Comparison of ENCODE assay signal across 17 cellular contexts in genomic region chr12:27967551-27968054, GRCh38. TPM values are rescaled to one million over a fixed set of nuclear protein-coding genes. Genes with fewer than 3 reads are reported as not detected.
DNase-seq lines count a peak whose midpoint lies in the region; ATAC-seq, FAIRE-seq and TF ChIP-seq lines count a peak whose summit lies in the region.
"Had no signal": no experiment of that assay in that cellular context is flagged by ENCODE, and none has a peak within 500 bp of the region (broad histone marks: within the 10 kb centered on the region; RNA-seq: fewer than 3 reads in every experiment).

No MANE protein-coding gene starts in this region.

- CTCF ChIA-PET in A549 (lab: Yijun Ruan, JAX) (no interaction called here), HCT116 (lab: Charles Lee) (no interaction called here)

- H2AFZ ChIP-seq in HCT116 (ENCODE audit: low read depth, low read length, poor library complexity, severe bottlenecking): peak overlapping the region; percentile 83

- TF ChIP-seq RAD21 in A549 (conservative IDR thresholded peaks at IDR 0.05 in 1 of 2, IDR thresholded peaks at IDR 0.05 in 1 of 2) (no peak), HCT116 (IDR thresholded peaks at IDR 0.05; ENCODE audit: low read depth) (no peak)

- H4K20me1 ChIP-seq in HCT116 (ENCODE audit: insufficient read depth): no peaks in the 10 kb centered on the region

- WGBS in A549 (ENCODE audit: missing lambda C conversion rate): 15% methylated on average over 2 of the region's 2 CpGs

- H3K27ac ChIP-seq in A549 (peak overlapping the region; percentile 65 to 82), HCT116 (ENCODE audit: low read depth, low read length) (no peak overlapping the region)
- H3K27ac ChIP-seq: gastroesophageal sphincter, prostate gland, transverse colon had no signal

- H3K9me3 ChIP-seq in A549 (no peaks in the 10 kb centered on the region), HCT116 (ENCODE audit: control insufficient read depth in 1 of 2, insufficient read depth in 1 of 2, low read depth in 1 of 2, low read length in 2 of 2) (no peaks in the 10 kb centered on the region)
- H3K9me3 ChIP-seq: gastroesophageal sphincter, prostate gland, transverse colon had no signal

- no peak for ATAC-seq in A549
- ATAC-seq in HCT116: no peak
- ATAC-seq in GM21717 (IDR thresholded peaks at IDR 0.05; ENCODE audit: unreplicated experiment): no peak
- no peak for ATAC-seq in GM21367 (IDR thresholded peaks at IDR 0.05; ENCODE audit: unreplicated experiment)
- ATAC-seq in GM18861 (IDR thresholded peaks at IDR 0.05; ENCODE audit: unreplicated experiment): no peak

- no peak overlapping the region for H3K9ac ChIP-seq in HCT116 (ENCODE audit: low read length)

- no peaks in the 10 kb centered on the region for H3K36me3 ChIP-seq in HCT116 (ENCODE audit: control insufficient read depth in 1 of 2, insufficient read depth in 2 of 2, low read length in 2 of 2)
- H3K36me3 ChIP-seq: gastroesophageal sphincter, prostate gland, transverse colon had no signal

- peak overlapping the region; percentile 94 for H3K4me2 ChIP-seq in A549
- H3K4me2 ChIP-seq in HCT116 (ENCODE audit: low read length): peak overlapping the region; percentile 58; the same call in 1 of the 2 replicates

- FAIRE-seq in A549 (lab: Jason Lieb, UNC): peak; percentile 13
- FAIRE-seq: GM19239 had no signal

- TF ChIP-seq POLR2A in A549 (IDR thresholded peaks at IDR 0.05; ENCODE audit: low read length) (no peak), HCT116 (IDR thresholded peaks at IDR 0.05; ENCODE audit: borderline replicate concordance, extremely low read depth, insufficient read depth, insufficient read length) (no peak)

- intact Hi-C loops in HCT116 (cut with micrococcal nuclease): loop anchor here (10.0 kb wide), 1 partner anchor 207 kb away; no protein-coding TSS in a partner anchor

- RAD21 ChIA-PET in HCT116 (lab: Charles Lee; ENCODE audit: low non-redundant PET in 1 of 2, low total read pairs in 2 of 2, uncharacterized antibody in 2 of 2, unreplicated experiment in 2 of 2): no interaction called here

- no peaks in the 10 kb centered on the region for H3K79me2 ChIP-seq in HCT116 (ENCODE audit: insufficient read depth, low read length)

- H3K27me3 ChIP-seq in HCT116 (ENCODE audit: insufficient read depth, low read length): no peaks in the 10 kb centered on the region

- BruUV-seq in HCT116 (replicated peaks; lab: Mats Ljungman, UMichigan): no TSS peak

- TF ChIP-seq CTCF in A549 (IDR thresholded peaks at IDR 0.05) (no peak), HCT116 (IDR thresholded peaks at IDR 0.05 in 2 of 3, conservative IDR thresholded peaks at IDR 0.05 in 1 of 3; ENCODE audit: borderline replicate concordance in 1 of 3, insufficient read depth in 1 of 3, low read depth in 2 of 3, low read length in 2 of 3) (no peak), epithelial cell of esophagus (IDR thresholded peaks at IDR 0.05; ENCODE audit: insufficient read depth, low read depth, low read length, missing control alignments) (no peak)

- H3K4me1 ChIP-seq in A549: peaks cover 72% of the 10 kb centered on the region
- H3K4me1 ChIP-seq in HCT116 (ENCODE audit: control insufficient read depth in 1 of 2, insufficient read depth in 2 of 2, low read length in 2 of 2): peaks cover 17 to 43% of the 10 kb centered on the region in 2 experiments
- H3K4me1 ChIP-seq: prostate gland had no signal

- DNase-seq in A549 (ENCODE audit: low read depth in 1 of 2, low spot score in 1 of 2): no peak
- no peak for DNase-seq in HCT116 (ENCODE audit: low read depth, low spot score)
- DNase-seq in NCI-H510A treated with DMSO at 0.1 percent for 48 hours (lab: John Stamatoyannopoulos, UW): peak; percentile 15
- DNase-seq in epithelial cell of esophagus (ENCODE audit: low read depth): peak; percentile 47
- DNase-seq in activated CD4-positive, alpha-beta T cell treated with anti-CD3 and anti-CD28 coated beads for 48 hours: no peak
- DNase-seq: activated CD4-positive, alpha-beta T cell treated with anti-CD3 and anti-CD28 coated beads, Interleukin-2, amount 50 U/mL, for 48 hours; activated effector memory CD4-positive, alpha-beta T cell treated with anti-CD3 and anti-CD28 coated beads, Interleukin-2, amount 50 U/mL, for 16 hours; effector CD4-positive, alpha-beta T cell; KBM-7; NCI-H1930; transverse colon had no signal

- TF ChIP-seq EP300 in A549 (IDR thresholded peaks at IDR 0.05): no peak

- H3K9me2 ChIP-seq in HCT116 (ENCODE audit: insufficient read depth): no peaks in the 10 kb centered on the region

- H3K4me3 ChIP-seq in A549 (0 out of 3 replicates have a peak overlapping the region, but pooled peaks have one; percentile 8), HCT116 (replicated peaks in 1 of 2; ENCODE audit: low read depth in 1 of 2, low read length in 2 of 2) (no peak overlapping the region), epithelial cell of esophagus (ENCODE audit: low read length) (peak overlapping the region; percentile 81)
- H3K4me3 ChIP-seq: gastroesophageal sphincter, prostate gland, transverse colon had no signal

- POLR2A ChIA-PET in A549 (lab: Yijun Ruan, JAX) (interaction anchor here (1.4 kb wide), 1 partner anchor 223 kb away, joined by 7 read pairs; the partner anchor contains the start of gene CCDC91), HCT116 (lab: Charles Lee) (no interaction called here)

TF ChIP-seq in A549, 52 proteins besides CTCF, POLR2A, EP300 and RAD21:
- no peak for TF ChIP-seq MAZ (IDR thresholded peaks at IDR 0.05; ENCODE audit: borderline replicate concordance, low read depth, low read length)
- no peak for TF ChIP-seq FOSL2 (IDR thresholded peaks at IDR 0.05)
- 0 out of 2 replicates have a peak, but pooled peaks have one; percentile 35 for TF ChIP-seq FOSL2 (CRISPR knock-in tag; IDR thresholded peaks at IDR 0.05)
- no peak for TF ChIP-seq RCOR1 (IDR thresholded peaks at IDR 0.05; ENCODE audit: low read depth, low read length)
- TF ChIP-seq ZFP36 (IDR thresholded peaks at IDR 0.05; ENCODE audit: borderline replicate concordance, partially characterized antibody): no peak

TF ChIP-seq in HCT116, 20 proteins besides CTCF, POLR2A, EP300 and RAD21 (continues in another document):
- TF ChIP-seq EZH2phosphoT487 (IDR thresholded peaks at IDR 0.05; ENCODE audit: borderline replicate concordance) (no peak), SIN3A (IDR thresholded peaks at IDR 0.05; ENCODE audit: low read depth) (no peak), MAX (IDR thresholded peaks at IDR 0.05) (no peak), ZNF274 (IDR thresholded peaks at IDR 0.05; ENCODE audit: low read depth, low read length) (no peak), JUND (IDR thresholded peaks at IDR 0.05) (no peak), SP1 (IDR thresholded peaks at IDR 0.05; ENCODE audit: low read depth) (no peak), ZBTB33 (IDR thresholded peaks at IDR 0.05; ENCODE audit: extremely low read depth, insufficient replicate concordance, low read length) (no peak), ZFX (IDR thresholded peaks at IDR 0.05) (no peak), EZH2 (IDR thresholded peaks at IDR 0.05) (no peak), YY1 (IDR thresholded peaks at IDR 0.05; ENCODE audit: extremely low read depth, insufficient replicate concordance, low read depth, low read length) (no peak), POLR2AphosphoS5 (IDR thresholded peaks at IDR 0.05; ENCODE audit: low read depth, low read length) (no peak), EGR1 (IDR thresholded peaks at IDR 0.05; ENCODE audit: low read depth) (no peak), TCF7L2 (IDR thresholded peaks at IDR 0.05; ENCODE audit: borderline replicate concordance, extremely low read depth, insufficient read depth, insufficient read length) (no peak), FOSL1 (IDR thresholded peaks at IDR 0.05; ENCODE audit: low read depth) (no peak)

RNA-seq across cellular contexts. Expression of gene PTHLH, which starts 4.9 kb away (rescaled TPM):
- polyA plus RNA-seq in A549 (2011; rRNA removed) (25.7 and 27.9 TPM in 2 replicates), A549 (2017; fragmentation: RNase III; extraction: RNeasy Plus Mini Kit Qiagen cat#74134 plus additional on column Dnase treatment) (7.7 to 13.4 TPM (median 10.9 TPM) in 3 replicates)
- polyA plus RNA-seq in A549 (2012; cell fraction: cytosol; rRNA removed): 23.9 and 24.1 TPM in 2 replicates
- 35.0 and 41.7 TPM in 2 replicates for polyA plus RNA-seq in A549 (2012; cell fraction: nucleus; rRNA removed)
- polyA minus RNA-seq in A549 (2011; rRNA and poly(A)+ RNA removed): 11.5 and 12.7 TPM in 2 replicates
- total RNA-seq in HCT116 (2021; ENCODE audit: unreplicated experiment): not detected
- 0.05 and 0.14 TPM in 2 replicates for polyA plus RNA-seq in HCT116 (2012)

Comparison
In these comparisons a context has a peak if more than half of its experiments do, and no peak if none do; other contexts are left out.
1. DNase-seq: peak in NCI-H510A treated with DMSO at 0.1 percent for 48 hours (single experiment) and epithelial cell of esophagus (single experiment); none in A549 (0 of 2), HCT116 (single experiment) and activated CD4-positive, alpha-beta T cell treated with anti-CD3 and anti-CD28 coated beads for 48 hours (single experiment).
2. H3K4me3 ChIP-seq: peak in A549 (single experiment) and epithelial cell of esophagus (single experiment); none in HCT116 (0 of 2).